7 cellular contexts compared by ENCODE assay signal in the genomic region with DNA sequence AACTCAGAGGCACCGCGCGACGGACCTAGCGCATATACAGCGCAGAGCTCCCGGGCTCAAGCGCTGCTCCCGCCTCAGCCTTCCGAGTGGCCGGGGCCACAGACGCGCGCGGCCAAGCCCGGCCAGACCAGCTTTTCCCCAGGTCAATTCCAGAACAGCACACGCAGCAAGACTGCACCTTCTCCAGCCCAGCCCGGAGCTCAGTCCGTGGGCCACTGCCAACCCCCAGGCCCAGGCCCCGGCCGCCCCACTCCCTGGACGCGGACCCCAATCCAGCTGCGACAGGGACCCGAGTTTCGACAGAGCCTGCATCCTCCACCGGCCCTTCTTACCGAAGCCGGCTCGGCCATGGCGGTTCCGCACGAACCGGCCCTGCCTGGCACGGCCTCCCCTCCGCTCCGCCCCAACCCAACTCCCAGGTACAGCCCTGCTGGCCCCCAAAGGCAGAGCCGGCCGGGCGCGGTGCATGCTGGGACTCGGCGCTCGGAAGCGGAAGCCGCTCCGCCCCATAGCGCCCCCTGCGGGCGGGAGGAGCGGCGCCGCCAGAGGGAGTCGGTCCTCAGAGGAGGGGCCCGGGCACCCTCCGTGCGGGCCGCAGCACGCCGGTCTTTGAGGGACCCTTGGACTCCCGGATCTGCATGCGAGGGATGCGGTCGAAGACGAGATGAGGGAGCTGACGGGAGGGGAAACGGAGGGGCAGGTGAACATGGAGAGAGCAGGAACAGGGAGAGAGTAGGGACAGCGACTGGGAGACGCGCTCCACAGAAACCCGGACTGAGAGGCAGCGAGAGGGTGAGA. TPM values are rescaled to one million over a fixed set of nuclear protein-coding genes. Genes with fewer than 3 reads are reported as not detected.
A peak's percentile ranks its signal among the peaks of the same experiment; 100 is the strongest.
DNase-seq lines count a peak whose midpoint lies in the region; ATAC-seq and TF ChIP-seq lines count a peak whose summit lies in the region.

Gene ZNF425 (minus strand): TSS at position 461 of the 798 bp plus-strand sequence. CDS start 111 bp downstream, at position 350.

- H3K27ac ChIP-seq in ascending aorta, result peak within 1 kb of the TSS; percentile 82 to 96

- H3K36me3 ChIP-seq in ascending aorta, result no peaks in the 10 kb centered on the region

- DNase-seq in NCI-H1694 (lab: John Stamatoyannopoulos, UW) (peak; percentile 51), T-helper 2 cell (peak; percentile 87 to 93 (median 92)), ascending aorta (ENCODE audit: low spot score in 2 of 2) (peak; percentile 49 to 96), hepatic stellate cell (ENCODE audit: low spot score) (peak; percentile 94), retinal pigment epithelial cell (ENCODE audit: low read depth) (peak; percentile 67)

- H3K27me3 ChIP-seq in ascending aorta, result no peaks in the 10 kb centered on the region

- intact Hi-C loops in ascending aorta (cut with DNase I), result loop anchor here (1.0 to 10.0 kb wide), 8 partner anchors 21 to 431 kb away; partner anchors contain the start of genes CUL1, EZH2, PDIA4 and ZNF212

- peaks cover 6 to 8% of the 10 kb centered on the region in 2 donors for H3K4me1 ChIP-seq in ascending aorta

- H3K9me3 ChIP-seq in ascending aorta, result no peaks in the 10 kb centered on the region

- H3K4me3 ChIP-seq in ascending aorta, result peak within 1 kb of the TSS; percentile 88 to 92
- H3K4me3 ChIP-seq in retinal pigment epithelial cell (ENCODE audit: low read length), result peak within 1 kb of the TSS; percentile 91

- ATAC-seq in GM18502 (IDR thresholded peaks at IDR 0.05; ENCODE audit: poor library complexity, unreplicated experiment), result peak; percentile 88
- ATAC-seq in HG02938 (IDR thresholded peaks at IDR 0.05; ENCODE audit: unreplicated experiment), result peak; percentile 81

- TF ChIP-seq CTCF in ascending aorta (IDR thresholded peaks at IDR 0.05), result peak; percentile 96 to 97 (median 97)
- TF ChIP-seq CTCF in retinal pigment epithelial cell (conservative IDR thresholded peaks at IDR 0.05; ENCODE audit: low read depth, low read length), result peak; percentile 84

RNA-seq across cellular contexts. Expression of gene ZNF425, which starts in this region (rescaled TPM):
- total RNA-seq in ascending aorta, result not detected

Comparison
In these comparisons a context has a peak if more than half of its experiments do, and no peak if none do; other contexts are left out.
1. Peak in every context shown above with its lines: DNase-seq, ATAC-seq, H3K4me3 ChIP-seq and H3K27ac ChIP-seq.
2. Peak in DNase-seq, H3K4me3 ChIP-seq and H3K27ac ChIP-seq in ascending aorta; RNA of the gene not detected or under 1 TPM.